In the genomic region with DNA sequence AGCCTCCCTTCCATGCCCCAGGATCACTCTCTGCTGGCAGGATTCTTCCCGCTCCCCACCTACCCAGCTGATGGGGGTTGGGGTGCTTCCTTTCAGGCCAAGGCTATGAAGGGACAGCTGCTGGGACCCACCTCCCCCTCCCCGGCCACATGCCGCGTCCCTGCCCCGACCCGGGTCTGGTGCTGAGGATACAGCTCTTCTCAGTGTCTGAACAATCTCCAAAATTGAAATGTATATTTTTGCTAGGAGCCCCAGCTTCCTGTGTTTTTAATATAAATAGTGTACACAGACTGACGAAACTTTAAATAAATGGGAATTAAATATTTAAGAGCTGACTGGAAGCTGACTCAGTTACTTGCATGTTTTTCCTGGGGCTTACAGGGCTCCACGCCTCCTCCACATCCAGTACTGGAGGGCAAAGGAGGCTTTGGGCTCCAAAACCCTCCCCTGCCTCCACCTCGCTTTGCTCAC, we compare ENCODE assay signal across 15 cellular contexts. TPM values are rescaled to one million over a fixed set of nuclear protein-coding genes. Genes with fewer than 3 reads are reported as not detected.
A peak's percentile ranks its signal among the peaks of the same experiment; 100 is the strongest.
DNase-seq lines count a peak whose midpoint lies in the region; ATAC-seq and TF ChIP-seq lines count a peak whose summit lies in the region.
"Had no signal": no experiment of that assay in that cellular context is flagged by ENCODE, and none has a peak within 500 bp of the region (broad histone marks: within the 10 kb centered on the region; RNA-seq: fewer than 3 reads in every experiment).

No MANE protein-coding gene starts in this region.

- H3K9ac ChIP-seq in GM23248: peak overlapping the region; percentile 55

- intact Hi-C loops in right cardiac atrium (cut with DNase I): no loop called here

- TF ChIP-seq CTCF in GM13976 (IDR thresholded peaks at IDR 0.05; ENCODE audit: borderline replicate concordance, control extremely low read depth, extremely low read depth, insufficient read depth, missing control alignments): no peak

- no peaks in the 10 kb centered on the region; the same call in 1 of the 2 replicates for H3K79me2 ChIP-seq in GM23248 (ENCODE audit: insufficient read depth)

- in situ Hi-C loops in GM23248 (cut with MboI): no loop called here
- in situ Hi-C loops in GM13976 (cut with MboI; ENCODE audit: low sequenced_read_pairs, unreplicated experiment): no loop called here

- H3K4me1 ChIP-seq in GM23248 (ENCODE audit: insufficient read depth) (peaks cover 42% of the 10 kb centered on the region), right cardiac atrium (ENCODE audit: control insufficient read depth, insufficient read depth, low read length) (no peaks in the 10 kb centered on the region)
- H3K4me1 ChIP-seq: prostate gland had no signal

- DNase-seq in GM23248 (peak; percentile 88), T1000 (lab: John Stamatoyannopoulos, UW) (peak; percentile 31), epithelial cell of prostate (ENCODE audit: low read depth, low spot score) (no peak), non-pigmented ciliary epithelial cell (ENCODE audit: low read depth) (peak; percentile 53), right cardiac atrium (no peak), GM13976 (ENCODE audit: low spot score) (no peak)
- DNase-seq: activated CD4-positive, alpha-beta T cell treated with anti-CD3 and anti-CD28 coated beads for 4 hours; activated T-cell treated with anti-CD3 and anti-CD28 coated beads, Interleukin-2, amount 50 U/mL, for 4 hours; CD4-positive, CD25-positive, alpha-beta regulatory T cell; glutamatergic neuron; KBM-7; NCI-H510A had no signal

- H3K9me2 ChIP-seq in GM23248 (ENCODE audit: insufficient read depth): no peaks in the 10 kb centered on the region

- H2AFZ ChIP-seq in GM23248: 0 out of 2 replicates have a peak overlapping the region, but pooled peaks have one; percentile 5

- H3K36me3 ChIP-seq in GM23248 (ENCODE audit: low read depth): peaks cover 11% of the 10 kb centered on the region

- H3K9me3 ChIP-seq in GM23248 (ENCODE audit: low read depth) (no peaks in the 10 kb centered on the region), right cardiac atrium (ENCODE audit: control insufficient read depth, low read length) (no peaks in the 10 kb centered on the region)
- H3K9me3 ChIP-seq: prostate gland had no signal

- no peaks in the 10 kb centered on the region for H4K20me1 ChIP-seq in GM23248 (ENCODE audit: insufficient read depth)

- ATAC-seq in right cardiac atrium (no peak), HG02870 (IDR thresholded peaks at IDR 0.05; ENCODE audit: unreplicated experiment) (no peak), HG03097 (IDR thresholded peaks at IDR 0.05; ENCODE audit: low FRiP score, unreplicated experiment) (no peak)
- ATAC-seq: activated T-cell treated with anti-CD3 and anti-CD28 coated beads, Interleukin-2, amount 50 U/mL, for 4 hours had no signal

- 9 to 21% methylated on average over 3 to 9 of the region's 9 CpGs for WGBS in GM23248 (ENCODE audit: low coverage in 1 of 2, low lambda C conversion rate in 2 of 2, missing lambda C conversion rate in 2 of 2), 2 experiments
- 79% methylated on average over 9 of the region's 9 CpGs for WGBS in right cardiac atrium

- H3F3A ChIP-seq in GM23248 (ENCODE audit: insufficient read depth): peaks cover 14% of the 10 kb centered on the region

- H3K27me3 ChIP-seq in GM23248 (replicated peaks; ENCODE audit: insufficient read depth) (no peaks in the 10 kb centered on the region), right cardiac atrium (ENCODE audit: control insufficient read depth, insufficient read depth) (no peaks in the 10 kb centered on the region)

- peak overlapping the region; percentile 75 for H3K27ac ChIP-seq in GM23248
- peak overlapping the region; percentile 56 for H3K27ac ChIP-seq in epithelial cell of prostate
- H3K27ac ChIP-seq in right cardiac atrium (ENCODE audit: low read length): no peak overlapping the region
- H3K27ac ChIP-seq: prostate gland had no signal

- peak overlapping the region; percentile 51 for H3K4me2 ChIP-seq in GM23248 (ENCODE audit: unreplicated experiment)

- H3K4me3 ChIP-seq in GM23248 (no peak overlapping the region), right cardiac atrium (ENCODE audit: low read length) (no peak overlapping the region)
- H3K4me3 ChIP-seq: prostate gland had no signal

RNA-seq across cellular contexts. Expression of a gene that starts 24.3 kb away (rescaled TPM):
- 9.7 and 14.7 TPM in 2 replicates for total RNA-seq in GM23248 (2014; rRNA removed; shearing (Covaris generic))
- 3.7 and 4.3 TPM in 2 replicates for polyA plus RNA-seq in GM23248 (2016; fragmentation: Nextera tagmentation; extraction: Ambion mirVana)
- total RNA-seq in right cardiac atrium: 1 to 10 TPM; 1.3 to 4.7 (median 3.1) TPM
- polyA plus RNA-seq in right cardiac atrium: 2.0 TPM

RNA-seq across cellular contexts. Expression of a gene that starts 40.3 kb away (rescaled TPM):
- total RNA-seq in GM23248 (2014; rRNA removed; shearing (Covaris generic)): 852 and 915 TPM in 2 replicates
- 346 and 366 TPM in 2 replicates for polyA plus RNA-seq in GM23248 (2016; fragmentation: Nextera tagmentation; extraction: Ambion mirVana)
- total RNA-seq in right cardiac atrium: 100 to 1,000 TPM; 608 to 717 (median 617) TPM
- 672 TPM for polyA plus RNA-seq in right cardiac atrium

Comparison
In these comparisons a context has a peak if more than half of its experiments do, and no peak if none do; other contexts are left out.
1. DNase-seq: peak in GM23248 (single experiment), T1000 (single experiment) and non-pigmented ciliary epithelial cell (single experiment); none in epithelial cell of prostate (single experiment), right cardiac atrium (0 of 3) and GM13976 (single experiment).